Comparison of ENCODE assay signal across 16 cellular contexts in the genomic region with DNA sequence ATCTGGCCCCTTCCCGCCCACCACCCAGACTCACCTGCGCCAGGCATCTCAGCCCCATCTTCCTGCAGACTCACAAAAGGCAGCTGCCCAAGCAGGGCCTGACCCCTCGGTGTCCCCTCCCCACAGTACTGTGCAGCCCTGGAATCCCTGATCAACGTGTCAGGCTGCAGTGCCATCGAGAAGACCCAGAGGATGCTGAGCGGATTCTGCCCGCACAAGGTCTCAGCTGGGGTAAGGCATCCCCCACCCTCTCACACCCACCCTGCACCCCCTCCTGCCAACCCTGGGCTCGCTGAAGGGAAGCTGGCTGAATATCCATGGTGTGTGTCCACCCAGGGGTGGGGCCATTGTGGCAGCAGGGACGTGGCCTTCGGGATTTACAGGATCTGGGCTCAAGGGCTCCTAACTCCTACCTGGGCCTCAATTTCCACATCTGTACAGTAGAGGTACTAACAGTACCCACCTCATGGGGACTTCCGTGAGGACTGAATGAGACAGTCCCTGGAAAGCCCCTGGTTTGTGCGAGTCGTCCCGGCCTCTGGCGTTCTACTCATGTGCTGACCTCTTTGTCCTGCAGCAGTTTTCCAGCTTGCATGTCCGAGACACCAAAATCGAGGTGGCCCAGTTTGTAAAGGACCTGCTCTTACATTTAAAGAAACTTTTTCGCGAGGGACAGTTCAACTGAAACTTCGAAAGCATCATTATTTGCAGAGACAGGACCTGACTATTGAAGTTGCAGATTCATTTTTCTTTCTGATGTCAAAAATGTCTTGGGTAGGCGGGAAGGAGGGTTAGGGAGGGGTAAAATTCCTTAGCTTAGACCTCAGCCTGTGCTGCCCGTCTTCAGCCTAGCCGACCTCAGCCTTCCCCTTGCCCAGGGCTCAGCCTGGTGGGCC. TPM values are rescaled to one million over a fixed set of nuclear protein-coding genes. Genes with fewer than 3 reads are reported as not detected.
"Had no signal": no experiment of that assay in that cellular context is flagged by ENCODE, and none has a peak within 500 bp of the region (broad histone marks: within the 10 kb centered on the region; RNA-seq: fewer than 3 reads in every experiment).

No MANE protein-coding gene starts in this region.

- H3K4me3 Mint-ChIP-seq: activated CD4-positive, alpha-beta T cell treated with anti-CD3 and anti-CD28 coated beads for 36 hours; dendritic cell treated with granulocyte-macrophage colony-stimulating factor and Interleukin-4, amounts not matched to agents 40 ng/mL and 50 ng/mL, for 4 days; effector memory CD8-positive, alpha-beta T cell had no signal

- H3K27ac Mint-ChIP-seq: activated CD4-positive, alpha-beta T cell treated with anti-CD3 and anti-CD28 coated beads for 36 hours; dendritic cell treated with granulocyte-macrophage colony-stimulating factor and Interleukin-4, amounts not matched to agents 40 ng/mL and 50 ng/mL, for 4 days had no signal

- H3K36me3 ChIP-seq: neutrophil, transverse colon had no signal

- H3K27ac ChIP-seq: epithelial cell of prostate, neutrophil, transverse colon, VCaP had no signal

- DNase-seq: activated CD4-positive, alpha-beta T cell treated with anti-CD3 and anti-CD28 coated beads for 36 hours; activated effector memory CD4-positive, alpha-beta T cell treated with anti-CD3 and anti-CD28 coated beads, Interleukin-2, amount 50 U/mL, for 16 hours; cerebellar nuclear complex; effector memory CD8-positive, alpha-beta T cell; kidney; small intestine; substantia nigra; T1000; transverse colon had no signal

- H3K4me3 ChIP-seq: transverse colon had no signal

- ATAC-seq: activated CD4-positive, alpha-beta T cell treated with anti-CD3 and anti-CD28 coated beads for 36 hours; activated naive CD4-positive, alpha-beta T cell treated with anti-CD3 and anti-CD28 coated beads, Interleukin-2, amount 50 U/mL, for 72 hours; effector memory CD8-positive, alpha-beta T cell had no signal

- H3K9me3 Mint-ChIP-seq: activated naive CD4-positive, alpha-beta T cell treated with anti-CD3 and anti-CD28 coated beads, Interleukin-2, amount 50 U/mL, for 72 hours; dendritic cell treated with granulocyte-macrophage colony-stimulating factor and Interleukin-4, amounts not matched to agents 40 ng/mL and 50 ng/mL, for 4 days; effector memory CD8-positive, alpha-beta T cell had no signal

- H3K9me3 ChIP-seq: neutrophil, transverse colon had no signal

- FAIRE-seq: kidney, small intestine had no signal

RNA-seq across cellular contexts. Expression of a gene that starts 1.9 kb away (rescaled TPM):
- total RNA-seq: kidney, liver, myocyte, transverse colon had no signal
- polyA plus RNA-seq: liver had no signal

RNA-seq across cellular contexts. Expression of a gene that starts 13.9 kb away (rescaled TPM):
- total RNA-seq: activated naive CD4-positive, alpha-beta T cell treated with anti-CD3 and anti-CD28 coated beads, Interleukin-2, amount 50 U/mL, for 72 hours; kidney; liver; myocyte; transverse colon had no signal
- polyA plus RNA-seq: liver, small intestine had no signal
